6 cellular contexts compared by ENCODE assay signal in the genomic region with DNA sequence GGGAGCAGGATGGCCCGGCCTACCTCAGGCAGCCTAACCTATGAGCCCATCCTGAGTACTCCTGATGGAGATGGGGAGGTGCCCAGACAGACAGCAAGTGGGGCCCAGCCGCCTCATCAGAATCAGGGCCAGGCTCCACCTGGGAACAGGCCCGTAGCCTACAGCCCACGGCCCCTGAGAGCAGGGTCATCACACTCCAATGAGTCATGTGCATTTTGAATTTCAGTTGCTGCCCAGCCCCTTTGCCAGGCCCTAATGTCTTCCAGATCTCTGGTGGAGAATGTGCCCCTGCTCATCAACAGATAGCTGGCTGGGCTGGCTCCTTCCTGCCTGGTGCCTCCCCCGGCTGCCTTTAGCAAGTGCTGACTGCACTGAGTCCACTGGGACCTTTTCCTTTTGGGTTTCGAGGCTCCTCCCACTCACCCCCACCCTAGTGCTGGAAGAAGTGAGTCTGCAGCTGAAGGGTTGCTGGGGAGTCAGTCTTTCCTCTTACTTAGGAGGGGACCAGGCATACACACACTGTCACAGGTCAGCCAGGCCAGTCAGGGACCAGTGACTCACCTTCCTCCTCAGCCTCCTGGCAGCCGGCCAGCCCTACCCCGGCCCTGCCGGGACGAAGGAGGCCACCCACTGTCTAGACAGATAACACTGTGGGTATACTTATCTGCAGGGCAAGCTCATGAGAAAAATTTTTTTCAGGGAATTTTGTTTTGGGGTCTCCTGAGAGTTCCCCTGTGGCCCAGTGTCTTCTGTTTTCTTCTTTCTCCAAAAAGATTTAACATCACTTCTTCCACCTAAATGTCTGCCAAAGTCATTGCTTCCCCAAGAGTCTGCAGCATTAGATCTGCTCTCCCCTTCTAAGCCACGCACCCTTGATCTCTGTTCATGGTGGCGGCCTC. TPM values are rescaled to one million over a fixed set of nuclear protein-coding genes. Genes with fewer than 3 reads are reported as not detected.
DNase-seq lines count a peak whose midpoint lies in the region; ATAC-seq and TF ChIP-seq lines count a peak whose summit lies in the region.

No MANE protein-coding gene starts in this region.

- H3K36me3 ChIP-seq in HUES48 (ENCODE audit: control insufficient read depth, insufficient read depth, low read length) = peaks cover 19% of the 10 kb centered on the region

- H3K27ac ChIP-seq in AG04450 (ENCODE audit: low read depth, low read length) (peak overlapping the region; percentile 82), HUES48 (ENCODE audit: low read depth, low read length) (peak overlapping the region; percentile 57)

- TF ChIP-seq CTCF in AG04450 (IDR thresholded peaks at IDR 0.05; ENCODE audit: low read depth, low read length) = no peak

- H3K27ac Mint-ChIP-seq in stimulated activated naive CD8-positive, alpha-beta T cell treated with anti-CD3 and anti-CD28 coated beads, Interleukin-15, amount 100 ng/mL, for 72 hours = peak overlapping the region; percentile 38 to 94

- H3K27me3 Mint-ChIP-seq in stimulated activated naive CD8-positive, alpha-beta T cell treated with anti-CD3 and anti-CD28 coated beads, Interleukin-15, amount 100 ng/mL, for 72 hours = no peaks in the 10 kb centered on the region

- POLR2A ChIA-PET in AG04450 (lab: Yijun Ruan, JAX) = interaction anchor here (0.6 to 1.2 kb wide), 2 partner anchors 11 to 1261 kb away, joined by 3 to 6 read pairs; partner anchors contain the start of gene ABCB8

- H3K9me3 Mint-ChIP-seq in stimulated activated naive CD8-positive, alpha-beta T cell treated with anti-CD3 and anti-CD28 coated beads, Interleukin-15, amount 100 ng/mL, for 72 hours = no peaks in the 10 kb centered on the region

- H3K27me3 ChIP-seq in AG04450 (ENCODE audit: control insufficient read depth, insufficient read depth, low read length) = no peaks in the 10 kb centered on the region
- H3K27me3 ChIP-seq in HUES48 (ENCODE audit: control insufficient read depth, insufficient read depth, low read length) = no peaks in the 10 kb centered on the region

- ATAC-seq in stimulated activated naive CD8-positive, alpha-beta T cell treated with anti-CD3 and anti-CD28 coated beads, Interleukin-15, amount 100 ng/mL, for 72 hours = peak; percentile 85
- no peak for ATAC-seq in HG02571 (IDR thresholded peaks at IDR 0.05; ENCODE audit: unreplicated experiment)

- no peaks in the 10 kb centered on the region for H3K4me1 ChIP-seq in HUES48 (ENCODE audit: control insufficient read depth, insufficient read depth, low read length)

- H3K9me3 ChIP-seq in AG04450 (ENCODE audit: control insufficient read depth, insufficient read depth, low read length) (no peaks in the 10 kb centered on the region; the same call in 1 of the 2 replicates), HUES48 (ENCODE audit: control insufficient read depth, insufficient read depth, low read length) (no peaks in the 10 kb centered on the region)

- no peak overlapping the region for H3K9ac ChIP-seq in HUES48 (ENCODE audit: low read depth, low read length)

- peak overlapping the region; percentile 2 to 59 for H3K4me3 Mint-ChIP-seq in stimulated activated naive CD8-positive, alpha-beta T cell treated with anti-CD3 and anti-CD28 coated beads, Interleukin-15, amount 100 ng/mL, for 72 hours

- H3K4me3 ChIP-seq in AG04450 (ENCODE audit: low read depth, low read length) = no peak overlapping the region
- H3K4me3 ChIP-seq in HUES48 (ENCODE audit: low read depth, low read length) = no peak overlapping the region

- H3K4me1 Mint-ChIP-seq in stimulated activated naive CD8-positive, alpha-beta T cell treated with anti-CD3 and anti-CD28 coated beads, Interleukin-15, amount 100 ng/mL, for 72 hours = peaks cover 22% of the 10 kb centered on the region

- CTCF ChIA-PET in AG04450 (lab: Charles Lee) = interaction anchor here (0.6 to 1.5 kb wide), 3 partner anchors 11 to 85 kb away, joined by 3 to 6 read pairs (median 3); partner anchors contain the start of gene ABCB8

- no peak for DNase-seq in AG04450 (ENCODE audit: low read depth, low spot score)
- peak; percentile 89 for DNase-seq in activated CD8-positive, alpha-beta memory T cell treated with anti-CD3 and anti-CD28 coated beads, Interleukin-2, amount 50 U/mL, for 48 hours
- DNase-seq in iPS-NIHi7 (ENCODE audit: extremely low spot score) = peak; percentile 45
- DNase-seq in stimulated activated naive CD8-positive, alpha-beta T cell treated with anti-CD3 and anti-CD28 coated beads, Interleukin-15, amount 100 ng/mL, for 72 hours = peak; percentile 61 to 74

RNA-seq across cellular contexts. Expression of gene ASIC3, which starts 9.1 kb away (rescaled TPM):
- 0.07 and 0.11 TPM in 2 replicates for polyA plus RNA-seq in AG04450 (2011; rRNA removed)
- polyA minus RNA-seq in AG04450 (2011; rRNA and poly(A)+ RNA removed) = not detected in 2 replicates

RNA-seq across cellular contexts. Expression of gene ABCB8, which starts 10.9 kb away (rescaled TPM):
- polyA plus RNA-seq in AG04450 (2011; rRNA removed) = 10.7 and 13.7 TPM in 2 replicates
- polyA minus RNA-seq in AG04450 (2011; rRNA and poly(A)+ RNA removed) = 20.3 and 25.0 TPM in 2 replicates

RNA-seq across cellular contexts. Expression of gene ATG9B, which starts 14.9 kb away (rescaled TPM):
- polyA plus RNA-seq in AG04450 (2011; rRNA removed) = 0.02 and 0.06 TPM in 2 replicates
- not detected in 2 replicates for polyA minus RNA-seq in AG04450 (2011; rRNA and poly(A)+ RNA removed)

RNA-seq across cellular contexts. Expression of gene CDK5, which starts 18.5 kb away (rescaled TPM):
- 23.8 and 27.2 TPM in 2 replicates for polyA plus RNA-seq in AG04450 (2011; rRNA removed)
- 26.2 and 30.3 TPM in 2 replicates for polyA minus RNA-seq in AG04450 (2011; rRNA and poly(A)+ RNA removed)

RNA-seq across cellular contexts. Expression of gene SLC4A2, which starts 20.2 kb away (rescaled TPM):
- 40.5 and 41.0 TPM in 2 replicates for polyA plus RNA-seq in AG04450 (2011; rRNA removed)
- polyA minus RNA-seq in AG04450 (2011; rRNA and poly(A)+ RNA removed) = 49.9 and 58.5 TPM in 2 replicates
